ENCODE assay signal across 23 cellular contexts in the genomic region with DNA sequence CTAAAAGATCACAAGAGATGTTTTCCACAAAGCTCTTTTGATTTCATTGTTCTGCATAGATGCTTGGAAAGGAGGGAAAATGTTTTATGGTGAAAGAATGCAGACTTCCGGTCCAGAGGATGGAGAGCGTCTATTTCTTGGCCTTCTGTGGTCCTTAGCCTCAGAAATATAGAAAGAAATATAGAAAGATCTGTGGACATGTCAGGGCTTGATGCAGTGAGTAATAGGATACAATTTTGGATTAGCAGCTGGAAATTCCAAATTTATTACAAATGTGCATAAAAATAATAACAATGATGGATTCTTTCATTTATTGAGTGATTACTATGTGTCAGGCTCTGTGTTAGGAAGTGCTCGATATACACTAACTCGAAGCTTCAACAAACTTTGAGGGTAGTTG. TPM values are rescaled to one million over a fixed set of nuclear protein-coding genes. Genes with fewer than 3 reads are reported as not detected.
DNase-seq lines count a peak whose midpoint lies in the region; ATAC-seq and TF ChIP-seq lines count a peak whose summit lies in the region.
"Had no signal": no experiment of that assay in that cellular context is flagged by ENCODE, and none has a peak within 500 bp of the region (broad histone marks: within the 10 kb centered on the region; RNA-seq: fewer than 3 reads in every experiment).

No MANE protein-coding gene starts in this region.

- H2AK5ac ChIP-seq in mesendoderm (ENCODE audit: low read length): no peak overlapping the region

- H2BK15ac ChIP-seq in mesendoderm (replicated peaks; ENCODE audit: low read depth): no peak overlapping the region

- H3K4me3 ChIP-seq in GM23248 (no peak overlapping the region), RWPE2 (ENCODE audit: severe bottlenecking) (no peak overlapping the region), mesendoderm (ENCODE audit: low read length) (no peak overlapping the region), endodermal cell (ENCODE audit: low read length) (no peak overlapping the region)
- H3K4me3 ChIP-seq: A549; BLaER1 treated with 17β-estradiol and CSF1 and Interleukin-3, amounts not matched to agents 10 nM and 100 nM; HAP-1 had no signal

- H4K5ac ChIP-seq in mesendoderm (ENCODE audit: low read length): no peak overlapping the region

- H3K27ac Mint-ChIP-seq in endodermal cell: no peak overlapping the region
- H3K27ac Mint-ChIP-seq: CD14-positive monocyte; CD4-positive, alpha-beta T cell; CD8-positive, alpha-beta memory T cell; HFFc6 had no signal

- H3K27ac ChIP-seq in GM23248 (no peak overlapping the region), RWPE2 (ENCODE audit: poor library complexity, severe bottlenecking) (peak overlapping the region; percentile 68), epithelial cell of prostate (peak overlapping the region; percentile 43), mesendoderm (ENCODE audit: low read depth, low read length) (no peak overlapping the region), endodermal cell (ENCODE audit: low read depth, low read length) (no peak overlapping the region)
- H3K27ac ChIP-seq: A549; BLaER1 treated with 17β-estradiol and CSF1 and Interleukin-3, amounts not matched to agents 10 nM and 100 nM had no signal

- no peaks in the 10 kb centered on the region for H3K36me3 Mint-ChIP-seq in endodermal cell (ENCODE audit: low read depth)
- H3K36me3 Mint-ChIP-seq: CD14-positive monocyte; CD8-positive, alpha-beta memory T cell had no signal

- H3K9me2 ChIP-seq in GM23248 (ENCODE audit: insufficient read depth): no peaks in the 10 kb centered on the region

- H3K23ac ChIP-seq in mesendoderm (ENCODE audit: low read length): no peak overlapping the region

- H3K27me3 Mint-ChIP-seq in endodermal cell (ENCODE audit: insufficient read depth): peaks cover 3% of the 10 kb centered on the region
- H3K27me3 Mint-ChIP-seq: CD4-positive, alpha-beta T cell; CD8-positive, alpha-beta memory T cell had no signal

- H2BK5ac ChIP-seq in mesendoderm (ENCODE audit: low read length): no peak overlapping the region

- in situ Hi-C loops in GM23248 (cut with MboI): no loop called here

- peak overlapping the region; percentile 31 for H3K4ac ChIP-seq in mesendoderm (ENCODE audit: low read depth, low read length)

- no peak overlapping the region for H3K56ac ChIP-seq in mesendoderm (ENCODE audit: low read length)

- H3K27me3 ChIP-seq in GM23248 (replicated peaks; ENCODE audit: insufficient read depth) (no peaks in the 10 kb centered on the region), RWPE2 (ENCODE audit: insufficient read depth, poor library complexity, severe bottlenecking) (no peaks in the 10 kb centered on the region), mesendoderm (ENCODE audit: insufficient read depth, low read length, poor library complexity) (no peaks in the 10 kb centered on the region), endodermal cell (ENCODE audit: control insufficient read depth, insufficient read depth, low read length, poor library complexity, severe bottlenecking) (no peaks in the 10 kb centered on the region)
- H3K27me3 ChIP-seq: BE2C; BLaER1 treated with 17β-estradiol and CSF1 and Interleukin-3, amounts not matched to agents 10 nM and 100 nM had no signal

- H3K9me3 ChIP-seq in GM23248 (ENCODE audit: low read depth): no peaks in the 10 kb centered on the region
- no peaks in the 10 kb centered on the region for H3K9me3 ChIP-seq in RWPE2 (ENCODE audit: severe bottlenecking)
- H3K9me3 ChIP-seq in endodermal cell (ENCODE audit: control insufficient read depth, low read length): no peaks in the 10 kb centered on the region
- H3K9me3 ChIP-seq: A549; BE2C; BLaER1 treated with 17β-estradiol and CSF1 and Interleukin-3, amounts not matched to agents 10 nM and 100 nM; HAP-1 had no signal

- H3K4me2 ChIP-seq in GM23248 (ENCODE audit: unreplicated experiment) (no peak overlapping the region), mesendoderm (ENCODE audit: low read length) (no peak overlapping the region)
- H3K4me2 ChIP-seq: A549; BLaER1 treated with 17β-estradiol and CSF1 and Interleukin-3, amounts not matched to agents 10 nM and 100 nM had no signal

- no peaks in the 10 kb centered on the region for H3K79me1 ChIP-seq in mesendoderm (ENCODE audit: low read length)

- H3K4me1 ChIP-seq in GM23248 (ENCODE audit: insufficient read depth) (0 out of 2 replicates have a peak, but pooled peaks cover 6% of the 10 kb centered on the region), RWPE2 (ENCODE audit: insufficient read depth, poor library complexity, severe bottlenecking) (peaks cover 21% of the 10 kb centered on the region), mesendoderm (ENCODE audit: control insufficient read depth, low read depth, low read length) (no peaks in the 10 kb centered on the region), endodermal cell (ENCODE audit: control insufficient read depth, insufficient read depth, low read length) (no peaks in the 10 kb centered on the region)
- H3K4me1 ChIP-seq: BE2C, HAP-1 had no signal

- H2AFZ ChIP-seq in GM23248: peak overlapping the region; percentile 42

- 73 to 78% methylated on average over 4 of the region's 4 CpGs for WGBS in GM23248 (ENCODE audit: low coverage in 1 of 2, low lambda C conversion rate in 2 of 2, missing lambda C conversion rate in 2 of 2), 2 experiments
- no CpG with 5 or more reads among the region's 4 CpGs for WGBS in mesendoderm (ENCODE audit: extremely low coverage, insufficient coverage, low lambda C conversion rate)
- WGBS in endodermal cell (ENCODE audit: insufficient coverage in 1 of 2, insufficient read length in 1 of 2), 2 experiments: 98 to 100% methylated on average over 2 to 4 of the region's 4 CpGs

- no peaks in the 10 kb centered on the region for H3K79me2 ChIP-seq in GM23248 (ENCODE audit: insufficient read depth)
- H3K79me2 ChIP-seq in mesendoderm (ENCODE audit: control insufficient read depth, insufficient read depth, low read length): no peaks in the 10 kb centered on the region

- H4K20me1 ChIP-seq in GM23248 (ENCODE audit: insufficient read depth): no peaks in the 10 kb centered on the region
- H4K20me1 ChIP-seq: BLaER1 treated with 17β-estradiol and CSF1 and Interleukin-3, amounts not matched to agents 10 nM and 100 nM had no signal

- no peak for TF ChIP-seq CTCF in RWPE2 (IDR thresholded peaks at IDR 0.05; ENCODE audit: poor library complexity, severe bottlenecking)
- no peak for TF ChIP-seq CTCF in endodermal cell (conservative IDR thresholded peaks at IDR 0.05)

- H3F3A ChIP-seq in GM23248 (ENCODE audit: insufficient read depth): no peaks in the 10 kb centered on the region

- no peak overlapping the region for H3K18ac ChIP-seq in mesendoderm (ENCODE audit: low read length)

- H3K4me1 Mint-ChIP-seq in endodermal cell: no peaks in the 10 kb centered on the region
- H3K4me1 Mint-ChIP-seq: CD14-positive monocyte; CD8-positive, alpha-beta memory T cell had no signal

- DNase-seq in GM23248: no peak
- DNase-seq in RWPE2 (ENCODE audit: low spot score): no peak
- no peak for DNase-seq in epithelial cell of prostate (ENCODE audit: low read depth, low spot score)
- DNase-seq in mesendoderm: no peak
- DNase-seq in NCI-H1048 (lab: John Stamatoyannopoulos, UW): no peak
- no peak for DNase-seq in endodermal cell
- DNase-seq in MV-4-11 (lab: John Stamatoyannopoulos, UW): no peak
- DNase-seq: 8988T; ACHN; AML-193; BE2C; CD4-positive, alpha-beta T cell; CD8-positive, alpha-beta memory T cell; DMS 273 treated with DMSO at 0.1 percent for 48 hours; DMS53; DMS79 treated with DMSO at 0.1 percent for 48 hours; GF-D8; GOT3; HFFc6 had no signal

- H3K4me3 Mint-ChIP-seq in endodermal cell: no peak overlapping the region
- H3K4me3 Mint-ChIP-seq: CD14-positive monocyte; CD4-positive, alpha-beta T cell; CD8-positive, alpha-beta memory T cell; HFFc6 had no signal

- no peaks in the 10 kb centered on the region for H3K9me3 Mint-ChIP-seq in endodermal cell
- H3K9me3 Mint-ChIP-seq: CD4-positive, alpha-beta T cell; HFFc6 had no signal

- H3K9ac ChIP-seq in GM23248 (no peak overlapping the region), mesendoderm (ENCODE audit: low read length) (no peak overlapping the region), endodermal cell (ENCODE audit: extremely low read depth, low read length, poor library complexity, severe bottlenecking) (no peak overlapping the region)
- H3K9ac ChIP-seq: BLaER1 treated with 17β-estradiol and CSF1 and Interleukin-3, amounts not matched to agents 10 nM and 100 nM had no signal

- H3K36me3 ChIP-seq in GM23248 (ENCODE audit: low read depth) (no peaks in the 10 kb centered on the region), RWPE2 (ENCODE audit: low read depth) (no peaks in the 10 kb centered on the region), mesendoderm (ENCODE audit: control insufficient read depth, insufficient read depth, low read length) (no peaks in the 10 kb centered on the region), endodermal cell (ENCODE audit: control insufficient read depth, insufficient read depth, low read length) (no peaks in the 10 kb centered on the region)
- H3K36me3 ChIP-seq: BE2C; BLaER1 treated with 17β-estradiol and CSF1 and Interleukin-3, amounts not matched to agents 10 nM and 100 nM; HAP-1 had no signal

- H2BK120ac ChIP-seq in mesendoderm (ENCODE audit: low read depth, low read length): no peak overlapping the region

- peak; percentile 72 for ATAC-seq in RWPE2 (ENCODE audit: low read depth)
- ATAC-seq: A549 had no signal

- H4K8ac ChIP-seq in mesendoderm (ENCODE audit: low read depth, low read length): no peak overlapping the region

RNA-seq across cellular contexts. Expression of a gene that starts 20.2 kb away (rescaled TPM):
- 14.3 and 19.1 TPM in 2 replicates for total RNA-seq in GM23248 (2014; rRNA removed; shearing (Covaris generic))
- polyA plus RNA-seq in GM23248 (2016; fragmentation: Nextera tagmentation; extraction: Ambion mirVana): 4.0 and 4.8 TPM in 2 replicates
- 0.24 TPM for polyA plus RNA-seq in mesendoderm (2013, experiment 1 of 2)
- polyA plus RNA-seq in mesendoderm (2013, experiment 2 of 2): 0.13 TPM
- total RNA-seq in endodermal cell: 1 to 10 TPM; 4.3 to 5.0 TPM
- 7.9 TPM for polyA plus RNA-seq in endodermal cell (2013, experiment 1 of 2)
- 6.8 TPM for polyA plus RNA-seq in endodermal cell (2013, experiment 2 of 2)
- polyA plus RNA-seq: CD14-positive monocyte had no signal

Comparison
In these comparisons a context has a peak if more than half of its experiments do, and no peak if none do; other contexts are left out.
1. H3K27ac ChIP-seq: peak in RWPE2 (single experiment) and epithelial cell of prostate (single experiment); none in GM23248 (single experiment), mesendoderm (single experiment) and endodermal cell (single experiment).